In the genomic region with DNA sequence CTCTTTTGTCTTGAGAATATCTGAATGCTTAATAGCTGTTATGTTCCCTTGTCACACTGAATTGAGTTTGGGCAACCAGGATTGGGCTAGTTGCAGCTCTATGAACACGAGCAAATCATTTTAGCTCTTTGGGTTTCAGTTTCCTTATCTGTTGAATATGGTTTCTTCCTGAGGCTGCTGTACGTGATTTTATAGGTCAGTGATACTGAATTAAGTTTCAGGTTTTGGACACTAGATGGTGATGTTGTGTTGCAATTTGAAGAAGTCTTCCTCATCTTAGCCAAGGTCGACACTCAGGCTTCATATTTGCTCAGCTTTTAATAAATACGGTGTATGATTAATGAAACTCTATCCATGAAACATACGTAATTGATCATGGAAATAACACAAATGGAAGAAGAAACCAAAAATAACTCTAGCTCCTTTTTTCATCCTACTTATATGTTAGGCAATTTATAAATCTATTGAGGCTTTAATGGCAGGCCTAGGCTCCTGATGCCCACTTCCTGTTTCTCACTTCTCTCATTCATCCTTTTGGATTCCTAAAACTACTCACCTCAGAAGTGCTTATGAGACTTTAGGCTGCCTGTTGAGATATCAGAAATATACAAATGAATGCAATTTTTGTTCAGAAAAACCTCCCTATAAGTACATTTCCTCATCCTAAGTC, we compare ENCODE assay signal across 9 cellular contexts.
DNase-seq lines count a peak whose midpoint lies in the region; ATAC-seq lines count a peak whose summit lies in the region.
"Had no signal": no experiment of that assay in that cellular context is flagged by ENCODE, and none has a peak within 500 bp of the region (broad histone marks: within the 10 kb centered on the region; RNA-seq: fewer than 3 reads in every experiment).

No MANE protein-coding gene starts in this region.

- H3K9me3 ChIP-seq in adipocyte (ENCODE audit: control insufficient read depth, low read length): no peaks in the 10 kb centered on the region

- H3K27me3 Mint-ChIP-seq in stimulated activated naive B cell treated with anti-CD40 and anti-IgM and Interleukin-4, amounts not matched to agents 10 μg/mL and 1 μg/mL and 100 μg/mL, for 72 hours: no peaks in the 10 kb centered on the region
- H3K27me3 Mint-ChIP-seq: dendritic cell treated with granulocyte-macrophage colony-stimulating factor and Interleukin-4, amounts not matched to agents 40 ng/mL and 50 ng/mL, for 4 days had no signal

- no peaks in the 10 kb centered on the region for H3K9me3 Mint-ChIP-seq in stimulated activated naive B cell treated with anti-CD40 and anti-IgM and Interleukin-4, amounts not matched to agents 10 μg/mL and 1 μg/mL and 100 μg/mL, for 72 hours
- H3K9me3 Mint-ChIP-seq: dendritic cell treated with granulocyte-macrophage colony-stimulating factor and Interleukin-4, amounts not matched to agents 40 ng/mL and 50 ng/mL, for 4 days had no signal

- no peaks in the 10 kb centered on the region for H3K4me1 ChIP-seq in adipocyte (ENCODE audit: control insufficient read depth, insufficient read depth, low read length)

- H3K36me3 ChIP-seq in adipocyte (ENCODE audit: control insufficient read depth, insufficient read depth, low read length, severe bottlenecking): no peaks in the 10 kb centered on the region

- H3K9ac ChIP-seq in adipocyte (ENCODE audit: low read length): no peak overlapping the region

- DNase-seq in EL (peak; percentile 49), NCI-H345 treated with DMSO at 0.1 percent for 48 hours (lab: John Stamatoyannopoulos, UW; ENCODE audit: unreplicated experiment) (peak; percentile 49), adipocyte (ENCODE audit: low read depth) (peak; percentile 43), iPS DF 19.7 (ENCODE audit: low read depth, low spot score) (peak; percentile 9)
- DNase-seq in stimulated activated naive B cell treated with anti-CD40 and anti-IgM and Interleukin-4, amounts not matched to agents 10 μg/mL and 1 μg/mL and 100 μg/mL, for 72 hours: no peak
- no peak for DNase-seq in stimulated activated CD4-positive, alpha-beta T cell treated with anti-CD3 and anti-CD28 coated beads, Interleukin-4, amount 100 ng/mL, for 24 hours

- peak overlapping the region in 1 of 2 donors; percentile 28 for H3K4me3 Mint-ChIP-seq in stimulated activated naive B cell treated with anti-CD40 and anti-IgM and Interleukin-4, amounts not matched to agents 10 μg/mL and 1 μg/mL and 100 μg/mL, for 72 hours
- H3K4me3 Mint-ChIP-seq: dendritic cell treated with granulocyte-macrophage colony-stimulating factor and Interleukin-4, amounts not matched to agents 40 ng/mL and 50 ng/mL, for 4 days had no signal

- ATAC-seq in GM19452 (IDR thresholded peaks at IDR 0.05; ENCODE audit: unreplicated experiment) (peak; percentile 97), HG03378 (IDR thresholded peaks at IDR 0.05; ENCODE audit: unreplicated experiment) (peak; percentile 98)
- peak; percentile 91 to 92 for ATAC-seq in stimulated activated naive B cell treated with anti-CD40 and anti-IgM and Interleukin-4, amounts not matched to agents 10 μg/mL and 1 μg/mL and 100 μg/mL, for 72 hours (replicated peaks)

- no peaks in the 10 kb centered on the region for H3K36me3 Mint-ChIP-seq in stimulated activated naive B cell treated with anti-CD40 and anti-IgM and Interleukin-4, amounts not matched to agents 10 μg/mL and 1 μg/mL and 100 μg/mL, for 72 hours

- H3K27ac Mint-ChIP-seq in stimulated activated naive B cell treated with anti-CD40 and anti-IgM and Interleukin-4, amounts not matched to agents 10 μg/mL and 1 μg/mL and 100 μg/mL, for 72 hours: no peak overlapping the region
- H3K27ac Mint-ChIP-seq: dendritic cell treated with granulocyte-macrophage colony-stimulating factor and Interleukin-4, amounts not matched to agents 40 ng/mL and 50 ng/mL, for 4 days had no signal

- peaks cover 0 to 7% of the 10 kb centered on the region in 2 donors for H3K4me1 Mint-ChIP-seq in stimulated activated naive B cell treated with anti-CD40 and anti-IgM and Interleukin-4, amounts not matched to agents 10 μg/mL and 1 μg/mL and 100 μg/mL, for 72 hours

- no peak overlapping the region for H3K4me3 ChIP-seq in adipocyte (ENCODE audit: low read length)

- H3K27me3 ChIP-seq in adipocyte (replicated peaks; ENCODE audit: control insufficient read depth, insufficient read depth, low read length): peaks cover 7% of the 10 kb centered on the region

Comparison
In these comparisons a context has a peak if more than half of its experiments do, and no peak if none do; other contexts are left out.
1. DNase-seq: peak in EL (single experiment), NCI-H345 treated with DMSO at 0.1 percent for 48 hours (single experiment), adipocyte (single experiment) and iPS DF 19.7 (single experiment); none in stimulated activated naive B cell treated with anti-CD40 and anti-IgM and Interleukin-4, amounts not matched to agents 10 μg/mL and 1 μg/mL and 100 μg/mL, for 72 hours (single experiment) and stimulated activated CD4-positive, alpha-beta T cell treated with anti-CD3 and anti-CD28 coated beads, Interleukin-4, amount 100 ng/mL, for 24 hours (single experiment).
2. Peak in every context shown above with its lines, with median percentiles within 50 percentile points of each other: ATAC-seq.